Comparison of ENCODE assay signal across 24 cellular contexts in the genomic region with DNA sequence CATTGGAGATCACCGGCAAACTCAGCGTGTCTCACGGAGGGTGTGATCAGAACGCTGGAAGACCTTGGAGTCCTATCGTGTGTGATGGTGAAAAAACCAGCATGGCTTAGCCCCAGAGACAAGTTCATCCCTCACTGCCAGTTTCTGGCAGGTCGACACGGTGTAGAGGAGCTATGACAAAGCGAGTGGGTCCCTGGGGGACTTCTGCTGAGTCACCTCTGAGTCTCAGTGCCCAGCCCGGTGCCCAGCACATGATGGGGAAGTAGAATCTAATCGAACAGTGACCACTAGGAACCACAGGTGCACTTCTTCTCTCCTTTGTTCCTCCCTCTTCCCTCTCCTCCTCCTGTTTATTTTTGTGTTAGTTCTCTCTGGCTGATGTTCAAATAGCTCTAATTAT. TPM values are rescaled to one million over a fixed set of nuclear protein-coding genes. Genes with fewer than 3 reads are reported as not detected.
"Had no signal": no experiment of that assay in that cellular context is flagged by ENCODE, and none has a peak within 500 bp of the region (broad histone marks: within the 10 kb centered on the region; RNA-seq: fewer than 3 reads in every experiment).

No MANE protein-coding gene starts in this region.

- H3K27me3 ChIP-seq: brain microvascular endothelial cell, thyroid gland, upper lobe of left lung had no signal

- H3K4me3 ChIP-seq: gastroesophageal sphincter, left lung, mucosa of descending colon, stomach, thyroid gland, upper lobe of left lung had no signal

- H3K9me3 ChIP-seq: gastroesophageal sphincter, left lung, mucosa of descending colon, stomach, thyroid gland, upper lobe of left lung had no signal

- DNase-seq: activated CD4-positive, alpha-beta memory T cell treated with anti-CD3 and anti-CD28 coated beads, Interleukin-2, amount 10 ng/mL, durations not matched to agents 7 days and 5 days; activated CD4-positive, alpha-beta T cell treated with anti-CD3 and anti-CD28 coated beads for 1 hour; activated CD4-positive, alpha-beta T cell treated with anti-CD3 and anti-CD28 coated beads, Interleukin-2, amount 10 ng/mL, durations not matched to agents 7 days and 5 days; activated gamma-delta T cell treated with Interleukin-2 at 50 U/mL for 16 hours; activated naive CD4-positive, alpha-beta T cell treated with anti-CD3 and anti-CD28 coated beads, Interleukin-2, amount 50 U/mL, for 16 hours; activated T-cell treated with anti-CD3 and anti-CD28 coated beads, Interleukin-2, amount 50 U/mL, for 4 hours; amniotic stem cell; brain microvascular endothelial cell; kidney glomerular epithelial cell; left lung; mucosa of descending colon; stimulated activated CD4-positive, alpha-beta T cell treated with anti-CD3 and anti-CD28 coated beads, Interleukin-15, amount 100 ng/mL, for 24 hours; stimulated activated CD4-positive, alpha-beta T cell treated with anti-CD3 and anti-CD28 coated beads, Interleukin-2, amount 100 ng/mL, for 24 hours; stimulated activated naive B cell treated with anti-CD40 and anti-IgM and Interleukin-4, amounts not matched to agents 10 μg/mL and 1 μg/mL and 100 μg/mL, for 72 hours; stomach; T1000; thyroid gland; upper lobe of left lung had no signal

- H3K9me3 Mint-ChIP-seq: activated CD4-positive, alpha-beta memory T cell treated with anti-CD3 and anti-CD28 coated beads, Interleukin-2, amount 10 ng/mL, durations not matched to agents 7 days and 5 days; activated CD4-positive, alpha-beta T cell treated with anti-CD3 and anti-CD28 coated beads, Interleukin-2, amount 10 ng/mL, durations not matched to agents 7 days and 5 days; activated T-cell treated with anti-CD3 and anti-CD28 coated beads, Interleukin-2, amount 50 U/mL, for 4 hours; activated T-helper 17 cell treated with anti-CD3 and anti-CD28 coated beads, Interleukin-2, amount 50 U/mL, for 72 hours; natural killer cell treated with Interleukin-12 subunit alpha and Interleukin-12 subunit beta and Interleukin-15 and Interleukin-18, amount 100 ng/mL, for 72 hours; stimulated activated naive B cell treated with anti-CD40 and anti-IgM and Interleukin-4, amounts not matched to agents 10 μg/mL and 1 μg/mL and 100 μg/mL, for 72 hours; T-helper 1 cell treated with Interleukin-12 subunit alpha and Interleukin-12 subunit beta and Interleukin-4 antibody, amounts not matched to agents 30 μg/mL and 1 μg/mL, for 36 hours had no signal

- H3K4me3 Mint-ChIP-seq: activated CD4-positive, alpha-beta memory T cell treated with anti-CD3 and anti-CD28 coated beads, Interleukin-2, amount 10 ng/mL, durations not matched to agents 7 days and 5 days; activated CD4-positive, alpha-beta T cell treated with anti-CD3 and anti-CD28 coated beads, Interleukin-2, amount 10 ng/mL, durations not matched to agents 7 days and 5 days; activated T-cell treated with anti-CD3 and anti-CD28 coated beads, Interleukin-2, amount 50 U/mL, for 4 hours; T-helper 1 cell treated with Interleukin-12 subunit alpha and Interleukin-12 subunit beta and Interleukin-4 antibody, amounts not matched to agents 30 μg/mL and 1 μg/mL, for 36 hours had no signal

- ATAC-seq: gastroesophageal sphincter, left lung, mucosa of descending colon had no signal

- H3K27ac Mint-ChIP-seq: activated CD4-positive, alpha-beta memory T cell treated with anti-CD3 and anti-CD28 coated beads, Interleukin-2, amount 10 ng/mL, durations not matched to agents 7 days and 5 days; activated CD4-positive, alpha-beta T cell treated with anti-CD3 and anti-CD28 coated beads, Interleukin-2, amount 10 ng/mL, durations not matched to agents 7 days and 5 days; activated T-helper 17 cell treated with anti-CD3 and anti-CD28 coated beads, Interleukin-2, amount 50 U/mL, for 72 hours; natural killer cell treated with Interleukin-12 subunit alpha and Interleukin-12 subunit beta and Interleukin-15 and Interleukin-18, amount 100 ng/mL, for 72 hours; stimulated activated naive B cell treated with anti-CD40 and anti-IgM and Interleukin-4, amounts not matched to agents 10 μg/mL and 1 μg/mL and 100 μg/mL, for 72 hours; T-helper 1 cell treated with Interleukin-12 subunit alpha and Interleukin-12 subunit beta and Interleukin-4 antibody, amounts not matched to agents 30 μg/mL and 1 μg/mL, for 36 hours had no signal

- H3K4me1 ChIP-seq: left lung, thyroid gland, upper lobe of left lung had no signal

- H3K36me3 Mint-ChIP-seq: natural killer cell treated with Interleukin-12 subunit alpha and Interleukin-12 subunit beta and Interleukin-15 and Interleukin-18, amount 100 ng/mL, for 72 hours; stimulated activated naive B cell treated with anti-CD40 and anti-IgM and Interleukin-4, amounts not matched to agents 10 μg/mL and 1 μg/mL and 100 μg/mL, for 72 hours had no signal

- H3K36me3 ChIP-seq: brain microvascular endothelial cell, gastroesophageal sphincter, left lung, stomach, thyroid gland, upper lobe of left lung had no signal

- H3K27ac ChIP-seq: brain microvascular endothelial cell, left lung, stomach, thyroid gland, upper lobe of left lung had no signal

RNA-seq across cellular contexts. Expression of gene KCNF1, which starts 45.9 kb away (rescaled TPM):
- total RNA-seq: activated CD4-positive, alpha-beta memory T cell treated with anti-CD3 and anti-CD28 coated beads, Interleukin-2, amount 10 ng/mL, durations not matched to agents 7 days and 5 days; activated CD4-positive, alpha-beta T cell treated with anti-CD3 and anti-CD28 coated beads, Interleukin-2, amount 10 ng/mL, durations not matched to agents 7 days and 5 days; activated T-cell treated with anti-CD3 and anti-CD28 coated beads, Interleukin-2, amount 50 U/mL, for 4 hours; activated T-helper 17 cell treated with anti-CD3 and anti-CD28 coated beads, Interleukin-2, amount 50 U/mL, for 72 hours; fibroblast of villous mesenchyme; left lung; natural killer cell treated with Interleukin-12 subunit alpha and Interleukin-12 subunit beta and Interleukin-15 and Interleukin-18, amount 100 ng/mL, for 72 hours; renal cortical epithelial cell; thyroid gland had no signal
